ENCODE assay signal across 34 cellular contexts in the genomic region with DNA sequence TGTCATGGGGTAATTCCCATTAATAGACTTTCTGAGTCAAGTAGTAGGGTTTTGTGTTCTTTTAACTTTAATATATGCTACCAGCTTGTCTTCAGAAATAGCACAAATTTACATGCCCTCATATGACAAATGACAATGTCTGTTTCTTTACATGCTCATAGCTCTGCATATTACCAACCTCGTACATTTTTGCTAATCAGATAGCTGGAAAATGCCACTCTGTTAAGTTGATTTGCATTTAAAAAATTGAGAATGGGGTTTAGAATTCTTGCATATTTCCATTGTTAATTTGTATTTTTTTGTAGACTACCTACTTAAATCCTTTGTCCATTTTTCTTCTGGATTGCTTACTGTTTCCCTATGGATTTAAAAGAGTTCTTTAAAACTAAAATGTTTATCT.
"Had no signal": no experiment of that assay in that cellular context is flagged by ENCODE, and none has a peak within 500 bp of the region (broad histone marks: within the 10 kb centered on the region; RNA-seq: fewer than 3 reads in every experiment).

No MANE protein-coding gene starts in this region.

- H3K9me3 ChIP-seq: MG63 had no signal

- DNase-seq: Karpas-422, Kasumi-1, MG63, MM.1S, MV-4-11, NCI-H1048, NCI-H1092, NCI-H1092 treated with DMSO at 0.1 percent for 48 hours, NCI-H1105, NCI-H1105 treated with DMSO at 0.1 percent for 48 hours, NCI-H1417, NCI-H1417 treated with DMSO at 0.1 percent for 48 hours, NCI-H1436, NCI-H1436 treated with DMSO at 0.1 percent for 48 hours, NCI-H146, NCI-H1694, NCI-H1694 treated with DMSO at 0.1 percent for 48 hours, NCI-H187, NCI-H187 treated with DMSO at 0.1 percent for 48 hours, NCI-H1930, NCI-H2029, NCI-H2029 treated with DMSO at 0.1 percent for 48 hours, NCI-H2081, NCI-H2081 treated with DMSO at 0.1 percent for 48 hours, NCI-H2107, NCI-H2171, NCI-H2171 treated with DMSO at 0.1 percent for 48 hours, NCI-H2227 treated with DMSO at 0.1 percent for 48 hours, NCI-H226, NCI-H345, NCI-H446, NCI-H446 treated with DMSO at 0.1 percent for 48 hours, NCI-H510A, NCI-H510A treated with DMSO at 0.1 percent for 48 hours had no signal

- H3K36me3 ChIP-seq: MG63 had no signal

- H3K27me3 ChIP-seq: MG63 had no signal

- H3K4me3 ChIP-seq: MG63 had no signal
